1 cellular context compared by ENCODE assay signal in genomic region chr6:144395014-144395413, GRCh38.
TF ChIP-seq lines count a peak whose summit lies in the region.

No MANE protein-coding gene starts in this region.

TF ChIP-seq in IMR-90, 13 proteins besides CTCF, POLR2A, EP300 and RAD21 (continued from another document):
- TF ChIP-seq SMC3 (IDR thresholded peaks at IDR 0.05; ENCODE audit: low read depth, low read length) (no peak), RCOR1 (IDR thresholded peaks at IDR 0.05; ENCODE audit: insufficient replicate concordance, low read length) (no peak), ELK1 (IDR thresholded peaks at IDR 0.05; ENCODE audit: borderline replicate concordance, low read depth, low read length) (no peak), NFE2L2 (IDR thresholded peaks at IDR 0.05; ENCODE audit: low read depth, low read length) (no peak)
